ENCODE assay signal across 26 cellular contexts in genomic region chr5:126376443-126376842, GRCh38. TPM values are rescaled to one million over a fixed set of nuclear protein-coding genes. Genes with fewer than 3 reads are reported as not detected.
DNase-seq lines count a peak whose midpoint lies in the region; ATAC-seq, FAIRE-seq and TF ChIP-seq lines count a peak whose summit lies in the region.
"Had no signal": no experiment of that assay in that cellular context is flagged by ENCODE, and none has a peak within 500 bp of the region (broad histone marks: within the 10 kb centered on the region; RNA-seq: fewer than 3 reads in every experiment).

No MANE protein-coding gene starts in this region.

- H2AFZ ChIP-seq in astrocyte (ENCODE audit: low read depth, low read length), result no peak overlapping the region
- no peak overlapping the region for H2AFZ ChIP-seq in MM.1S (ENCODE audit: low read length)

- H3F3A ChIP-seq in MM.1S (ENCODE audit: insufficient read depth, low read length), result no peaks in the 10 kb centered on the region

- H3K36me3 ChIP-seq in BE2C, result no peaks in the 10 kb centered on the region
- no peaks in the 10 kb centered on the region for H3K36me3 ChIP-seq in astrocyte (ENCODE audit: insufficient read depth, low read length)
- H3K36me3 ChIP-seq in MM.1S (replicated peaks; ENCODE audit: insufficient read depth, low read length), result no peaks in the 10 kb centered on the region
- H3K36me3 ChIP-seq: suprapubic skin had no signal

- no peaks in the 10 kb centered on the region for H3K9me3 ChIP-seq in BE2C
- H3K9me3 ChIP-seq in astrocyte (ENCODE audit: insufficient read depth, low read depth, low read length), result no peaks in the 10 kb centered on the region
- no peaks in the 10 kb centered on the region for H3K9me3 ChIP-seq in MM.1S (replicated peaks; ENCODE audit: insufficient read depth, low read length)
- H3K9me3 ChIP-seq: body of pancreas, suprapubic skin had no signal

- H3K4me1 ChIP-seq in BE2C (no peaks in the 10 kb centered on the region), astrocyte (ENCODE audit: insufficient read depth, low read length) (no peaks in the 10 kb centered on the region), MM.1S (ENCODE audit: low read length) (no peaks in the 10 kb centered on the region)
- H3K4me1 ChIP-seq: suprapubic skin had no signal

- H3K9me3 Mint-ChIP-seq in astrocyte (ENCODE audit: unreplicated experiment), result no peaks in the 10 kb centered on the region
- H3K9me3 Mint-ChIP-seq: activated T-helper 1 cell treated with anti-CD3 and anti-CD28 coated beads, Interleukin-12 subunit alpha, Interleukin-12 subunit beta, Interleukin-2, Interleukin-4 antibody, amounts not matched to agents 30 ng/mL and 10 ng/mL and 1 ng/mL, durations not matched to agents 14 hours and 24 hours and 36 hours had no signal

- no peak overlapping the region for H3K4me2 ChIP-seq in astrocyte (ENCODE audit: low read length)
- H3K4me2 ChIP-seq in MM.1S (ENCODE audit: low read depth, low read length), result no peak overlapping the region

- DNase-seq in BE2C, result peak; percentile 16
- DNase-seq in astrocyte (ENCODE audit: low read depth), result no peak
- DNase-seq in inferior parietal cortex (ENCODE audit: extremely low spot score), result peak; percentile 33
- DNase-seq in posterior cingulate gyrus, result peak in 9 of 10 donors; percentile 17 to 74 (median 42)
- no peak for DNase-seq in MM.1S
- no peak for DNase-seq in NOMO-1 (lab: John Stamatoyannopoulos, UW; ENCODE audit: unreplicated experiment in 2 of 2)
- DNase-seq: activated CD4-positive, alpha-beta T cell treated with anti-CD3 and anti-CD28 coated beads for 36 hours; DMS 273 treated with DMSO at 0.1 percent for 48 hours; foreskin fibroblast; GDM1; GOT3; NCI-H1694; NCI-H2171 treated with DMSO at 0.1 percent for 48 hours; NCI-H526; nephron progenitor cell; retina; stimulated activated CD4-positive, alpha-beta T cell treated with anti-CD3 and anti-CD28 coated beads, Interleukin-15, amount 100 ng/mL, for 24 hours had no signal

- no peaks in the 10 kb centered on the region for H3K27me3 ChIP-seq in BE2C
- H3K27me3 ChIP-seq in astrocyte (ENCODE audit: insufficient read depth, low read length), result no peaks in the 10 kb centered on the region
- no peaks in the 10 kb centered on the region for H3K27me3 ChIP-seq in MM.1S (replicated peaks; ENCODE audit: insufficient read depth, low read length)
- H3K27me3 ChIP-seq: body of pancreas, suprapubic skin had no signal

- no peak for TF ChIP-seq CTCF in BE2C (IDR thresholded peaks at IDR 0.05; ENCODE audit: low read depth, low read length)
- no peak for TF ChIP-seq CTCF in astrocyte (IDR thresholded peaks at IDR 0.05; ENCODE audit: insufficient read depth, low read depth, low read length)
- no peak for TF ChIP-seq CTCF in MM.1S (IDR thresholded peaks at IDR 0.05; ENCODE audit: low read length)

- no peaks in the 10 kb centered on the region for H3K36me3 Mint-ChIP-seq in astrocyte (ENCODE audit: low read depth, unreplicated experiment)
- H3K36me3 Mint-ChIP-seq: activated naive CD8-positive, alpha-beta T cell; mesothelial cell of epicardium had no signal

- no peak overlapping the region for H3K4me3 ChIP-seq in BE2C (ENCODE audit: low read depth, low read length)
- H3K4me3 ChIP-seq in astrocyte (ENCODE audit: insufficient read depth, low read depth, low read length), result no peak overlapping the region
- no peak overlapping the region for H3K4me3 ChIP-seq in MM.1S (ENCODE audit: low read length)
- H3K4me3 ChIP-seq: body of pancreas, suprapubic skin had no signal

- H3K27ac ChIP-seq in astrocyte (ENCODE audit: low read depth, low read length) (no peak overlapping the region), MM.1S (ENCODE audit: low read length) (no peak overlapping the region)
- H3K27ac ChIP-seq: body of pancreas, suprapubic skin had no signal

- intact Hi-C loops in posterior cingulate gyrus (cut with DNase I), result no loop called here

- ATAC-seq in GM18498 (IDR thresholded peaks at IDR 0.05; ENCODE audit: unreplicated experiment) (no peak), GM18517 (IDR thresholded peaks at IDR 0.05; ENCODE audit: unreplicated experiment) (no peak)
- ATAC-seq: activated CD4-positive, alpha-beta T cell treated with anti-CD3 and anti-CD28 coated beads for 36 hours; body of pancreas had no signal

- H3K9me2 ChIP-seq in MM.1S (replicated peaks; ENCODE audit: insufficient read depth, low read length), result no peaks in the 10 kb centered on the region

- H3K27me3 Mint-ChIP-seq in astrocyte (ENCODE audit: low read depth, unreplicated experiment), result no peaks in the 10 kb centered on the region
- H3K27me3 Mint-ChIP-seq: activated CD4-positive, alpha-beta T cell treated with anti-CD3 and anti-CD28 coated beads for 36 hours; activated naive CD8-positive, alpha-beta T cell had no signal

- H4K20me1 ChIP-seq in astrocyte (ENCODE audit: insufficient read depth, low read length), result no peaks in the 10 kb centered on the region
- H4K20me1 ChIP-seq in MM.1S (ENCODE audit: insufficient read depth, low read length), result no peaks in the 10 kb centered on the region

- no peak for FAIRE-seq in astrocyte (lab: Jason Lieb, UNC)
- FAIRE-seq: endothelial cell of umbilical vein, GM19239 had no signal

- peaks cover 35% of the 10 kb centered on the region for H3K4me1 Mint-ChIP-seq in astrocyte (ENCODE audit: low read depth, unreplicated experiment)

- no peak overlapping the region for H3K9ac ChIP-seq in astrocyte (ENCODE audit: low read length)
- no peak overlapping the region for H3K9ac ChIP-seq in MM.1S (ENCODE audit: low read length)

- H3K27ac Mint-ChIP-seq in astrocyte (ENCODE audit: unreplicated experiment), result peak overlapping the region; percentile 90
- H3K27ac Mint-ChIP-seq: activated CD4-positive, alpha-beta T cell treated with anti-CD3 and anti-CD28 coated beads for 36 hours; activated naive CD8-positive, alpha-beta T cell; activated T-helper 1 cell treated with anti-CD3 and anti-CD28 coated beads, Interleukin-12 subunit alpha, Interleukin-12 subunit beta, Interleukin-2, Interleukin-4 antibody, amounts not matched to agents 30 ng/mL and 10 ng/mL and 1 ng/mL, durations not matched to agents 14 hours and 24 hours and 36 hours; nephron progenitor cell had no signal

- H3K79me2 ChIP-seq in astrocyte (ENCODE audit: insufficient read depth, low read length) (no peaks in the 10 kb centered on the region), MM.1S (ENCODE audit: low read length) (no peaks in the 10 kb centered on the region)

- no peak overlapping the region for H3K4me3 Mint-ChIP-seq in astrocyte (ENCODE audit: unreplicated experiment)
- H3K4me3 Mint-ChIP-seq: activated CD4-positive, alpha-beta T cell treated with anti-CD3 and anti-CD28 coated beads for 36 hours; activated naive CD8-positive, alpha-beta T cell; activated T-helper 1 cell treated with anti-CD3 and anti-CD28 coated beads, Interleukin-12 subunit alpha, Interleukin-12 subunit beta, Interleukin-2, Interleukin-4 antibody, amounts not matched to agents 30 ng/mL and 10 ng/mL and 1 ng/mL, durations not matched to agents 14 hours and 24 hours and 36 hours; mesothelial cell of epicardium; nephron progenitor cell had no signal

RNA-seq across cellular contexts. Expression of gene GRAMD2B, which starts 46.8 kb away (rescaled TPM):
- polyA plus RNA-seq in BE2C (2012; ENCODE audit: insufficient read depth, insufficient read length, low read depth), result not detected
- total RNA-seq in astrocyte, result 29.1 and 34.4 TPM in 2 replicates

Comparison
In these comparisons a context has a peak if more than half of its experiments do, and no peak if none do; other contexts are left out.
1. DNase-seq: peak in BE2C (single experiment), inferior parietal cortex (single experiment) and posterior cingulate gyrus (9 of 10); none in astrocyte (single experiment), MM.1S (single experiment) and NOMO-1 (0 of 2).